In the genomic region with DNA sequence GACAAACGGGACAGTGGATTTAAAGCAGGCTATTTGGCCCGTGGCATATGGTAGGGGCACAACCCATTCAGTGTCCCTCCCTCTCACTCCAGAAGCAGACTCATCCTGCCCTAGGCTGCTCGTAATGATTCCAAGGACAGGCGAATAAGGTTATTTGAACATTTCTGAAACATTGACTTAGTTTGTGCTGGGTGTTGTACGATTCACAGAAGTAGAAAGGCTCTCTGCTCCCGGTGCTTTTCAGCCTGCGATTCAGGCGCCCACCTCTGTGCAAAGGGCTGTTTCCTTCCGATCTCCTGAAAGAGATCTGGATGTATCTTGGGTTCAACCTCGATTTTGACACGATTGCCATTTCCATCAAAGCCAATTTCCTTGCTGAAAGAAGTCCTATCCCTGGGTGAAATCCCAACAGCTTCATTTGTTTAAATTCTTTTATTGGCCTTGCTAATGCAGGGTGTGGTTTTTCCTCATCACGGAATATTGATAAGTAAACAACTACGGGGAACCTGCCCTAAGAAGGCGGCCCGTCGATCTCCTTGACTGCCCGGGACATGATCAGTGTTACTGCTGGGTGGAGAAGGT, we compare ENCODE assay signal across 8 cellular contexts. TPM values are rescaled to one million over a fixed set of nuclear protein-coding genes. Genes with fewer than 3 reads are reported as not detected.
DNase-seq lines count a peak whose midpoint lies in the region; ATAC-seq and TF ChIP-seq lines count a peak whose summit lies in the region.

No MANE protein-coding gene starts in this region.

- TF ChIP-seq EP300 in ovary (IDR thresholded peaks at IDR 0.05): no peak

- H3K36me3 ChIP-seq in esophagus (ENCODE audit: control insufficient read depth in 2 of 2, insufficient read depth in 2 of 2, low read length in 1 of 2): no peaks in the 10 kb centered on the region
- H3K36me3 ChIP-seq in ovary: no peaks in the 10 kb centered on the region

- no peak for ATAC-seq in GM19328 (IDR thresholded peaks at IDR 0.05; ENCODE audit: unreplicated experiment)

- intact Hi-C loops in ovary (cut with DNase I): loop anchor here in 2 of 4 donors (10.0 kb wide), 2 partner anchors 137 to 333 kb away; a partner anchor contains a TSS

- H3K4me3 ChIP-seq in esophagus (ENCODE audit: low read depth in 1 of 2, low read length in 2 of 2): peak overlapping the region; percentile 66 to 76
- H3K4me3 ChIP-seq in ovary: peak overlapping the region; percentile 86

- H3K9me3 ChIP-seq in esophagus (ENCODE audit: control insufficient read depth in 2 of 2, insufficient read depth in 1 of 2, low read depth in 1 of 2, low read length in 1 of 2) (no peaks in the 10 kb centered on the region), ovary (no peaks in the 10 kb centered on the region)

- peak; percentile 20 to 62 for DNase-seq in NCI-H524 (lab: John Stamatoyannopoulos, UW)
- no peak for DNase-seq in NCI-H524 treated with DMSO at 0.1 percent for 48 hours (lab: John Stamatoyannopoulos, UW)
- peak; percentile 22 for DNase-seq in SHP77 treated with DMSO at 0.1 percent for 48 hours (lab: John Stamatoyannopoulos, UW)
- peak in 1 of 5 donors; percentile 23 for DNase-seq in ovary
- DNase-seq in LoVo (ENCODE audit: low spot score): no peak
- no peak for DNase-seq in NK-92 (lab: John Stamatoyannopoulos, UW; ENCODE audit: unreplicated experiment)

- peak overlapping the region; percentile 73 to 91 for H3K27ac ChIP-seq in esophagus (ENCODE audit: low read depth in 2 of 2, low read length in 1 of 2)
- peak overlapping the region; percentile 98 to 99 for H3K27ac ChIP-seq in ovary

- H3K4me1 ChIP-seq in esophagus (ENCODE audit: control insufficient read depth in 2 of 2, insufficient read depth in 2 of 2, low read length in 1 of 2) (no peaks in the 10 kb centered on the region), ovary (ENCODE audit: insufficient read depth) (peaks cover 2% of the 10 kb centered on the region)

- H3K27me3 ChIP-seq in esophagus (ENCODE audit: control insufficient read depth in 1 of 2, insufficient read depth in 2 of 2, low read length in 2 of 2) (no peaks in the 10 kb centered on the region), ovary (no peaks in the 10 kb centered on the region)

- TF ChIP-seq CTCF in ovary (IDR thresholded peaks at IDR 0.05): no peak

- no peak for TF ChIP-seq POLR2A in ovary (IDR thresholded peaks at IDR 0.05)

- 20% methylated on average over 17 of the region's 17 CpGs for WGBS in esophagus, 2 donors
- 11 to 20% (median 16%) methylated on average over 17 of the region's 17 CpGs for WGBS in ovary, 3 donors

RNA-seq across cellular contexts. Expression of a gene that starts 1.1 kb away (rescaled TPM):
- under 1 TPM; 0.66 to 0.77 TPM for polyA plus RNA-seq in esophagus
- 10 to 100 TPM; 10.2 to 21.0 (median 17.7) TPM for total RNA-seq in ovary
- 1 to 10 TPM; 2.5 to 7.5 TPM for polyA plus RNA-seq in ovary

Comparison
In these comparisons a context has a peak if more than half of its experiments do, and no peak if none do; other contexts are left out.
1. DNase-seq: peak in NCI-H524 (2 of 2) and SHP77 treated with DMSO at 0.1 percent for 48 hours (single experiment); none in NCI-H524 treated with DMSO at 0.1 percent for 48 hours (single experiment), LoVo (single experiment) and NK-92 (single experiment).